Comparison of ENCODE assay signal across 23 cellular contexts in genomic region chr1:89043940-89044339, GRCh38. TPM values are rescaled to one million over a fixed set of nuclear protein-coding genes. Genes with fewer than 3 reads are reported as not detected.
DNase-seq lines count a peak whose midpoint lies in the region; ATAC-seq and TF ChIP-seq lines count a peak whose summit lies in the region.
"Had no signal": no experiment of that assay in that cellular context is flagged by ENCODE, and none has a peak within 500 bp of the region (broad histone marks: within the 10 kb centered on the region; RNA-seq: fewer than 3 reads in every experiment).

No MANE protein-coding gene starts in this region.

- H3K27ac ChIP-seq in hepatocyte = peak overlapping the region; percentile 52
- H3K27ac ChIP-seq: BLaER1 had no signal

- no peak overlapping the region for H3K4me2 ChIP-seq in hepatocyte
- H3K4me2 ChIP-seq: BLaER1 had no signal

- no peaks in the 10 kb centered on the region for H4K20me1 ChIP-seq in hepatocyte (ENCODE audit: insufficient read depth, poor library complexity, severe bottlenecking)
- H4K20me1 ChIP-seq: BLaER1 had no signal

- WGBS in hepatocyte (ENCODE audit: low lambda C conversion rate, missing lambda C conversion rate) = 79% methylated on average over 5 of the region's 5 CpGs

- TF ChIP-seq CTCF in hepatocyte (IDR thresholded peaks at IDR 0.05; ENCODE audit: poor library complexity) = no peak

- no peak overlapping the region for H3K4me3 ChIP-seq in hepatocyte
- H3K4me3 ChIP-seq: BLaER1, GM12878 had no signal

- DNase-seq in hepatocyte (ENCODE audit: low spot score) (no peak), myocyte (ENCODE audit: low read depth) (peak; percentile 27), NCI-H1417 treated with DMSO at 0.1 percent for 48 hours (lab: John Stamatoyannopoulos, UW) (no peak)
- no peak for DNase-seq in activated T-cell treated with anti-CD3 and anti-CD28 coated beads, Interleukin-2, amount 50 U/mL, for 1 hour
- DNase-seq: 8988T; ACHN; BE2C; C1 segment of cervical spinal cord; CD4-positive, alpha-beta memory T cell; CD4-positive, CD25-positive, alpha-beta regulatory T cell; CD8-positive, alpha-beta memory T cell; COR-L47; DMS 273 treated with DMSO at 0.1 percent for 48 hours; DMS153; DMS53; DMS79; DND-41; EL; GDM1 had no signal

- H3K9me3 ChIP-seq in hepatocyte (ENCODE audit: low read depth) = no peaks in the 10 kb centered on the region
- H3K9me3 ChIP-seq: BE2C had no signal

- no peak overlapping the region for H2AFZ ChIP-seq in hepatocyte

- H3K79me2 ChIP-seq in hepatocyte = no peaks in the 10 kb centered on the region

- no peaks in the 10 kb centered on the region for H3K9me2 ChIP-seq in hepatocyte (replicated peaks; ENCODE audit: insufficient read depth)

- no peaks in the 10 kb centered on the region for H3K36me3 ChIP-seq in hepatocyte (replicated peaks; ENCODE audit: insufficient read depth, low read depth)
- H3K36me3 ChIP-seq: BE2C had no signal

- no peaks in the 10 kb centered on the region for H3K27me3 ChIP-seq in hepatocyte
- H3K27me3 ChIP-seq: BE2C, BLaER1 had no signal

- no peak for ATAC-seq in GM19328 (IDR thresholded peaks at IDR 0.05; ENCODE audit: unreplicated experiment)
- ATAC-seq: GM12878 had no signal

- peaks cover 10% of the 10 kb centered on the region for H3K4me1 ChIP-seq in hepatocyte (ENCODE audit: insufficient read depth)
- H3K4me1 ChIP-seq: BE2C, BLaER1 had no signal

RNA-seq across cellular contexts. Expression of gene GBP1, which starts 21.1 kb away (rescaled TPM):
- total RNA-seq in hepatocyte = 18.9 and 20.3 TPM in 2 replicates
- 12.0 and 19.3 TPM in 2 replicates for polyA plus RNA-seq in hepatocyte
- 25.6 and 30.3 TPM in 2 replicates for total RNA-seq in myocyte
- 16.7 TPM for polyA plus RNA-seq in myocyte (2012)
- total RNA-seq: G401 had no signal

RNA-seq across cellular contexts. Expression of gene GBP3, which starts 21.3 kb away (rescaled TPM):
- total RNA-seq in hepatocyte = 10.8 and 12.0 TPM in 2 replicates
- polyA plus RNA-seq in hepatocyte = 5.4 and 5.5 TPM in 2 replicates
- 20.5 and 26.9 TPM in 2 replicates for total RNA-seq in myocyte
- polyA plus RNA-seq in myocyte (2012) = 20.8 TPM
- total RNA-seq: G401 had no signal

RNA-seq across cellular contexts. Expression of gene KYAT3, which starts 51.5 kb away (rescaled TPM):
- total RNA-seq in hepatocyte (55.6 and 56.3 TPM in 2 replicates), myocyte (19.1 and 21.2 TPM in 2 replicates)
- polyA plus RNA-seq in hepatocyte = 45.5 and 45.9 TPM in 2 replicates
- polyA plus RNA-seq in myocyte (2012) = 11.9 TPM

RNA-seq across cellular contexts. Expression of gene RBMXL1, which starts 51.5 kb away (rescaled TPM):
- total RNA-seq in hepatocyte (17.4 and 18.7 TPM in 2 replicates), myocyte (6.2 and 9.4 TPM in 2 replicates)
- polyA plus RNA-seq in hepatocyte = 9.2 and 10.7 TPM in 2 replicates
- 2.1 TPM for polyA plus RNA-seq in myocyte (2012)
